ENCODE assay signal across 19 cellular contexts in the genomic region with DNA sequence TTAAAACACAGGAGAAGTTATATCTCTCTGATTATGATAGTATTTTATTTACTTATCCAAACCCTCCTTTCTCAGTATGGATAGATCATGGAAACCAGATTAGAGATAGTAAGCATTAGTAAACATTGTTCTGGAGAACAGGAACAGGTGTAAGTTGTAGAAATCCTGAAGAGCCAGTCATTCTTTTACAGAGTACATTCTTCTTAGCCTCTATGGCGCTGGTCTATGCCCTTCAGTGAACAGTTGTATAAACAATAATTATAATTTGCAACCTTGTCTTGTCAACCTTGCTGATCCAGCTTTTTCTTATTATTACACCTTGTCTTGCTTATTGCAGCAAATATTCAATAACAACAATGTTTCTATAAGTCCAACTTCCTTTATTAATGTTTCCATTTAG.
"Had no signal": no experiment of that assay in that cellular context is flagged by ENCODE, and none has a peak within 500 bp of the region (broad histone marks: within the 10 kb centered on the region; RNA-seq: fewer than 3 reads in every experiment).

No MANE protein-coding gene starts in this region.

- H3K4me2 ChIP-seq: neural progenitor cell had no signal

- H3K4me3 Mint-ChIP-seq: naive thymus-derived CD4-positive, alpha-beta T cell; neural progenitor cell had no signal

- H3K9me3 ChIP-seq: prostate gland, tibial artery had no signal

- DNase-seq: activated CD4-positive, alpha-beta T cell treated with anti-CD3 and anti-CD28 coated beads for 1 hour; activated CD4-positive, alpha-beta T cell treated with anti-CD3 and anti-CD28 coated beads, Interleukin-2, amount 50 U/mL, for 1 hour; activated T-cell treated with anti-CD3 and anti-CD28 coated beads, Interleukin-2, amount 50 U/mL, for 1 hour; aorta; brain microvascular endothelial cell; caudate nucleus; effector memory CD4-positive, alpha-beta T cell; glutamatergic neuron; hippocampal formation; mesenchymal stem cell; naive thymus-derived CD4-positive, alpha-beta T cell; stimulated activated CD4-positive, alpha-beta T cell treated with anti-CD3 and anti-CD28 coated beads, Interleukin-4, amount 100 ng/mL, for 4 hours; stimulated activated naive CD8-positive, alpha-beta T cell treated with anti-CD3 and anti-CD28 coated beads, Interleukin-15, Interleukin-2, amounts not matched to agents 100 U/mL and 50 U/mL, for 24 hours; substantia nigra; tibial artery; WERI-Rb-1 had no signal

- H3K27ac Mint-ChIP-seq: activated naive CD4-positive, alpha-beta T cell treated with anti-CD3 and anti-CD28 coated beads, Interleukin-2, amount 50 U/mL, for 72 hours; naive thymus-derived CD4-positive, alpha-beta T cell; neural progenitor cell had no signal

- H3K27ac ChIP-seq: brain microvascular endothelial cell, neural progenitor cell, tibial artery, WERI-Rb-1 had no signal

- H3K36me3 Mint-ChIP-seq: neural progenitor cell had no signal

- H3K9me3 Mint-ChIP-seq: activated naive CD4-positive, alpha-beta T cell treated with anti-CD3 and anti-CD28 coated beads, Interleukin-2, amount 50 U/mL, for 72 hours; naive thymus-derived CD4-positive, alpha-beta T cell; neural progenitor cell had no signal

- H3K27me3 ChIP-seq: brain microvascular endothelial cell, neural progenitor cell, tibial artery had no signal

- H3K9ac ChIP-seq: neural progenitor cell had no signal

- H3K4me1 ChIP-seq: neural progenitor cell, prostate gland, tibial artery had no signal

- ATAC-seq: activated naive CD4-positive, alpha-beta T cell treated with anti-CD3 and anti-CD28 coated beads, Interleukin-2, amount 50 U/mL, for 72 hours; naive thymus-derived CD4-positive, alpha-beta T cell; stimulated activated naive CD8-positive, alpha-beta T cell treated with anti-CD3 and anti-CD28 coated beads, Interleukin-15, Interleukin-2, amounts not matched to agents 100 U/mL and 50 U/mL, for 24 hours had no signal

- H2AFZ ChIP-seq: neural progenitor cell had no signal

- H3K36me3 ChIP-seq: brain microvascular endothelial cell, neural progenitor cell, prostate gland, WERI-Rb-1 had no signal

- H3K27me3 Mint-ChIP-seq: naive thymus-derived CD4-positive, alpha-beta T cell had no signal

- H3K4me1 Mint-ChIP-seq: naive thymus-derived CD4-positive, alpha-beta T cell; neural progenitor cell had no signal

- H3K4me3 ChIP-seq: neural progenitor cell, prostate gland, tibial artery had no signal
